ENCODE assay signal across 21 cellular contexts in genomic region chr7:39674391-39674790, GRCh38. TPM values are rescaled to one million over a fixed set of nuclear protein-coding genes. Genes with fewer than 3 reads are reported as not detected.
DNase-seq lines count a peak whose midpoint lies in the region; TF ChIP-seq lines count a peak whose summit lies in the region.
"Had no signal": no experiment of that assay in that cellular context is flagged by ENCODE, and none has a peak within 500 bp of the region (broad histone marks: within the 10 kb centered on the region; RNA-seq: fewer than 3 reads in every experiment).

No MANE protein-coding gene starts in this region.

- H3K4me1 ChIP-seq in adipocyte (ENCODE audit: control insufficient read depth, insufficient read depth, low read length) (peaks cover 14% of the 10 kb centered on the region), osteoblast (ENCODE audit: insufficient read depth, low read length) (no peaks in the 10 kb centered on the region), trophoblast cell (ENCODE audit: control insufficient read depth in 1 of 2, insufficient read depth in 2 of 2, low read length in 2 of 2) (no peaks in the 10 kb centered on the region)

- no peaks in the 10 kb centered on the region for H3K79me1 ChIP-seq in trophoblast cell (ENCODE audit: low read length)

- H4K12ac ChIP-seq in trophoblast cell (ENCODE audit: low read depth, low read length): no peak overlapping the region

- H4K8ac ChIP-seq in trophoblast cell (ENCODE audit: low read depth, low read length): no peak overlapping the region

- H3K4ac ChIP-seq in trophoblast cell (ENCODE audit: low read depth, low read length): no peak overlapping the region

- no peaks in the 10 kb centered on the region for H3K27me3 ChIP-seq in adipocyte (replicated peaks; ENCODE audit: control insufficient read depth, insufficient read depth, low read length)
- no peaks in the 10 kb centered on the region for H3K27me3 ChIP-seq in osteoblast (ENCODE audit: insufficient read depth, low read length)
- H3K27me3 ChIP-seq in trophoblast cell (ENCODE audit: insufficient read depth, low read length): no peaks in the 10 kb centered on the region
- H3K27me3 ChIP-seq: BLaER1 treated with 17β-estradiol and CSF1 and Interleukin-3, amounts not matched to agents 10 nM and 100 nM had no signal

- H3K9ac ChIP-seq in adipocyte (ENCODE audit: low read length) (no peak overlapping the region), trophoblast cell (ENCODE audit: low read length) (no peak overlapping the region)
- H3K9ac ChIP-seq: BLaER1 treated with 17β-estradiol and CSF1 and Interleukin-3, amounts not matched to agents 10 nM and 100 nM had no signal

- H2AFZ ChIP-seq in osteoblast (ENCODE audit: low read length): no peak overlapping the region
- H2AFZ ChIP-seq in trophoblast cell (ENCODE audit: insufficient read depth, low read length, poor library complexity): no peak overlapping the region

- no peak overlapping the region for H4K91ac ChIP-seq in trophoblast cell (ENCODE audit: low read depth, low read length)

- peak; percentile 24 for DNase-seq in G401 (ENCODE audit: low spot score)
- DNase-seq in adipocyte (ENCODE audit: low read depth): peak; percentile 35
- peak; percentile 59 for DNase-seq in fibroblast of the aortic adventitia (ENCODE audit: low read depth)
- DNase-seq in osteoblast (ENCODE audit: insufficient read length, low spot score, missing footprints): peak; percentile 32
- no peak for DNase-seq in foreskin fibroblast
- no peak for DNase-seq in trophoblast cell
- no peak for DNase-seq in iPS-NIHi7 (ENCODE audit: extremely low spot score)
- DNase-seq in SK-N-DZ (ENCODE audit: low spot score): no peak
- DNase-seq: Calu3; CD8-positive, alpha-beta T cell; DMS53; HFFc6; NCI-H1092 treated with DMSO at 0.1 percent for 48 hours; NCI-H146; NCI-H2029 treated with DMSO at 0.1 percent for 48 hours; NCI-H2171 treated with DMSO at 0.1 percent for 48 hours; NCI-H510A; NCI-H774; OCI-M1; SHP77 treated with DMSO at 0.1 percent for 48 hours had no signal

- in situ Hi-C loops in G401 (cut with HindIII; ENCODE audit: low sequenced_read_pairs): no loop called here

- H3K23ac ChIP-seq in trophoblast cell (ENCODE audit: low read length): no peak overlapping the region

- no peak overlapping the region for H3K4me3 ChIP-seq in adipocyte (ENCODE audit: low read length)
- no peak overlapping the region for H3K4me3 ChIP-seq in fibroblast of the aortic adventitia (ENCODE audit: low read depth, low read length)
- H3K4me3 ChIP-seq in osteoblast (ENCODE audit: insufficient read depth, low read length): no peak overlapping the region
- no peak overlapping the region for H3K4me3 ChIP-seq in foreskin fibroblast (ENCODE audit: low read depth in 1 of 2, low read length in 2 of 2)
- H3K4me3 ChIP-seq in trophoblast cell (ENCODE audit: low read depth, low read length): no peak overlapping the region
- H3K4me3 ChIP-seq: BLaER1 treated with 17β-estradiol and CSF1 and Interleukin-3, amounts not matched to agents 10 nM and 100 nM had no signal

- no peak overlapping the region for H3K18ac ChIP-seq in trophoblast cell (ENCODE audit: low read length)

- no peak overlapping the region for H2BK5ac ChIP-seq in trophoblast cell (ENCODE audit: low read depth, low read length, poor library complexity)

- H3K14ac ChIP-seq in trophoblast cell (ENCODE audit: low read length): no peak overlapping the region

- H3K9me3 ChIP-seq in adipocyte (ENCODE audit: control insufficient read depth, low read length): no peaks in the 10 kb centered on the region
- no peaks in the 10 kb centered on the region for H3K9me3 ChIP-seq in osteoblast (ENCODE audit: low read depth, low read length)
- peaks cover 2% of the 10 kb centered on the region for H3K9me3 ChIP-seq in trophoblast cell (ENCODE audit: insufficient read depth, low read depth, low read length)

- no CpG with 5 or more reads among the region's 1 CpG for WGBS in trophoblast cell (ENCODE audit: extremely low coverage, insufficient coverage, insufficient read length)

- H2AK5ac ChIP-seq in trophoblast cell (ENCODE audit: low read length): no peak overlapping the region

- H3K27ac ChIP-seq in osteoblast (ENCODE audit: low read depth, low read length): peak overlapping the region; percentile 19
- no peak overlapping the region for H3K27ac ChIP-seq in trophoblast cell (ENCODE audit: low read depth, low read length)
- H3K27ac ChIP-seq: BLaER1 treated with 17β-estradiol and CSF1 and Interleukin-3, amounts not matched to agents 10 nM and 100 nM had no signal

- TF ChIP-seq CTCF in fibroblast of the aortic adventitia (IDR thresholded peaks at IDR 0.05; ENCODE audit: insufficient read depth, low read length) (no peak), osteoblast (IDR thresholded peaks at IDR 0.05; ENCODE audit: extremely low read depth, low read depth, low read length) (no peak), foreskin fibroblast (IDR thresholded peaks at IDR 0.05; ENCODE audit: low read depth, low read length) (no peak)

- H3K79me2 ChIP-seq in osteoblast (ENCODE audit: insufficient read depth, low read length) (peaks cover 73% of the 10 kb centered on the region), trophoblast cell (ENCODE audit: control insufficient read depth, insufficient read depth, low read length, poor library complexity) (no peaks in the 10 kb centered on the region)

- peaks cover 3% of the 10 kb centered on the region for H3K36me3 ChIP-seq in adipocyte (ENCODE audit: control insufficient read depth, insufficient read depth, low read length, severe bottlenecking)
- no peaks in the 10 kb centered on the region for H3K36me3 ChIP-seq in osteoblast (ENCODE audit: insufficient read depth, low read length)
- H3K36me3 ChIP-seq in trophoblast cell (ENCODE audit: control insufficient read depth in 1 of 2, insufficient read depth in 2 of 2, low read length in 2 of 2): peaks cover 0 to 2% of the 10 kb centered on the region in 2 experiments

- H2BK12ac ChIP-seq in trophoblast cell (ENCODE audit: low read length): no peak overlapping the region

- H4K20me1 ChIP-seq in osteoblast (ENCODE audit: insufficient read depth, low read length): peaks cover 18% of the 10 kb centered on the region

- H3K4me2 ChIP-seq in osteoblast (ENCODE audit: insufficient read depth, low read length): no peak overlapping the region
- no peak overlapping the region for H3K4me2 ChIP-seq in trophoblast cell (ENCODE audit: low read length)
- H3K4me2 ChIP-seq: BLaER1 treated with 17β-estradiol and CSF1 and Interleukin-3, amounts not matched to agents 10 nM and 100 nM had no signal

- no peak overlapping the region for H2BK120ac ChIP-seq in trophoblast cell (ENCODE audit: insufficient read depth, low read length, poor library complexity)

RNA-seq across cellular contexts. Expression of gene RALA, which starts 51.0 kb away (rescaled TPM):
- 34.7 and 39.8 TPM in 2 replicates for total RNA-seq in G401 (2014; rRNA removed; shearing (Covaris generic))
- total RNA-seq in fibroblast of the aortic adventitia (ENCODE audit: low replicate concordance): 42.7 and 61.5 TPM in 2 replicates
- 38.4 and 44.5 TPM in 2 replicates for total RNA-seq in osteoblast
- polyA plus RNA-seq in trophoblast cell (2013): 42.3 and 43.6 TPM in 2 replicates
- 22.3 and 23.3 TPM in 2 replicates for polyA plus RNA-seq in SK-N-DZ (2014; cell fraction: cytosol; rRNA removed)
- polyA plus RNA-seq in SK-N-DZ (2014; cell fraction: nucleus; rRNA removed): 10.6 and 11.1 TPM in 2 replicates

Comparison
In these comparisons a context has a peak if more than half of its experiments do, and no peak if none do; other contexts are left out.
1. DNase-seq: peak in G401 (single experiment), adipocyte (single experiment), fibroblast of the aortic adventitia (single experiment) and osteoblast (single experiment); none in foreskin fibroblast (0 of 2), trophoblast cell (0 of 2), iPS-NIHi7 (single experiment) and SK-N-DZ (single experiment).